Comparison of ENCODE assay signal across 1 cellular context in the genomic region with DNA sequence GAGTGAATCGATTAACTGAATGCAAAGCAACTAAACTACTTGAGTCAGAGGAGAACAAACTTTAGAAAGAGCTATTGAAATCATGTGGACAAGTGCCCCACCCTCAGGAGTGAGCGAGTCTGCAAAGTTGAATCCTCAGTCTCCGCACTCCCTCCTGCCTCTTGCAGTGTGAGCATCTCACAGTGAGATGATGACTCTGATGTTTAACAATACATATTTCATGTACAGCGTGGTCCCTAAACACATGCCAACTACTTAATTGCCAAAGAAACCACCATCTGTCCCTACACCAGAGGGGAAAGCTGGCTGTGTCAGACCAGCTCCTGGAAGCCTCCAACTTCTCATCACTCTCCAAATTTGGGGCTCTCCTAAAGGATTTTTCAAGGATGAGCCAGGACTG.
TF ChIP-seq lines count a peak whose summit lies in the region.

No MANE protein-coding gene starts in this region.

TF ChIP-seq in IMR-90, 13 proteins besides CTCF, POLR2A, EP300 and RAD21:
- TF ChIP-seq RCOR1 (IDR thresholded peaks at IDR 0.05; ENCODE audit: insufficient replicate concordance, low read length): no peak
- TF ChIP-seq MAFK (IDR thresholded peaks at IDR 0.05; ENCODE audit: low read depth, low read length): no peak
- no peak for TF ChIP-seq NFE2L2 (IDR thresholded peaks at IDR 0.05; ENCODE audit: low read depth, low read length)
- no peak for TF ChIP-seq BHLHE40 (IDR thresholded peaks at IDR 0.05; ENCODE audit: low read depth, low read length)
- TF ChIP-seq RFX5 (IDR thresholded peaks at IDR 0.05; ENCODE audit: low read depth, low read length): no peak
- TF ChIP-seq MXI1 (IDR thresholded peaks at IDR 0.05; ENCODE audit: borderline replicate concordance, low read depth, low read length): no peak
- no peak for TF ChIP-seq SMC3 (IDR thresholded peaks at IDR 0.05; ENCODE audit: low read depth, low read length)
- TF ChIP-seq FOS (IDR thresholded peaks at IDR 0.05; ENCODE audit: low read depth, low read length): no peak
- no peak for TF ChIP-seq CHD1 (IDR thresholded peaks at IDR 0.05; ENCODE audit: low read depth, low read length)
- TF ChIP-seq, protein P1, sequence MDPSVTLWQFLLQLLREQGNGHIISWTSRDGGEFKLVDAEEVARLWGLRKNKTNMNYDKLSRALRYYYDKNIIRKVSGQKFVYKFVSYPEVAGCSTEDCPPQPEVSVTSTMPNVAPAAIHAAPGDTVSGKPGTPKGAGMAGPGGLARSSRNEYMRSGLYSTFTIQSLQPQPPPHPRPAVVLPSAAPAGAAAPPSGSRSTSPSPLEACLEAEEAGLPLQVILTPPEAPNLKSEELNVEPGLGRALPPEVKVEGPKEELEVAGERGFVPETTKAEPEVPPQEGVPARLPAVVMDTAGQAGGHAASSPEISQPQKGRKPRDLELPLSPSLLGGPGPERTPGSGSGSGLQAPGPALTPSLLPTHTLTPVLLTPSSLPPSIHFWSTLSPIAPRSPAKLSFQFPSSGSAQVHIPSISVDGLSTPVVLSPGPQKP (IDR thresholded peaks at IDR 0.05; ENCODE audit: borderline replicate concordance, low read depth, low read length): no peak
- no peak for TF ChIP-seq CEBPB (IDR thresholded peaks at IDR 0.05; ENCODE audit: low read depth, low read length)
- TF ChIP-seq, protein P2, sequence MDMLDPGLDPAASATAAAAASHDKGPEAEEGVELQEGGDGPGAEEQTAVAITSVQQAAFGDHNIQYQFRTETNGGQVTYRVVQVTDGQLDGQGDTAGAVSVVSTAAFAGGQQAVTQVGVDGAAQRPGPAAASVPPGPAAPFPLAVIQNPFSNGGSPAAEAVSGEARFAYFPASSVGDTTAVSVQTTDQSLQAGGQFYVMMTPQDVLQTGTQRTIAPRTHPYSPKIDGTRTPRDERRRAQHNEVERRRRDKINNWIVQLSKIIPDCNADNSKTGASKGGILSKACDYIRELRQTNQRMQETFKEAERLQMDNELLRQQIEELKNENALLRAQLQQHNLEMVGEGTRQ (IDR thresholded peaks at IDR 0.05; ENCODE audit: low read depth, low read length): no peak
- TF ChIP-seq MAZ (IDR thresholded peaks at IDR 0.05; ENCODE audit: borderline replicate concordance, low read depth, low read length): no peak
TF ChIP-seq in IMR-90: peak in this region for 0.
